Comparison of ENCODE assay signal across 22 cellular contexts in the genomic region with DNA sequence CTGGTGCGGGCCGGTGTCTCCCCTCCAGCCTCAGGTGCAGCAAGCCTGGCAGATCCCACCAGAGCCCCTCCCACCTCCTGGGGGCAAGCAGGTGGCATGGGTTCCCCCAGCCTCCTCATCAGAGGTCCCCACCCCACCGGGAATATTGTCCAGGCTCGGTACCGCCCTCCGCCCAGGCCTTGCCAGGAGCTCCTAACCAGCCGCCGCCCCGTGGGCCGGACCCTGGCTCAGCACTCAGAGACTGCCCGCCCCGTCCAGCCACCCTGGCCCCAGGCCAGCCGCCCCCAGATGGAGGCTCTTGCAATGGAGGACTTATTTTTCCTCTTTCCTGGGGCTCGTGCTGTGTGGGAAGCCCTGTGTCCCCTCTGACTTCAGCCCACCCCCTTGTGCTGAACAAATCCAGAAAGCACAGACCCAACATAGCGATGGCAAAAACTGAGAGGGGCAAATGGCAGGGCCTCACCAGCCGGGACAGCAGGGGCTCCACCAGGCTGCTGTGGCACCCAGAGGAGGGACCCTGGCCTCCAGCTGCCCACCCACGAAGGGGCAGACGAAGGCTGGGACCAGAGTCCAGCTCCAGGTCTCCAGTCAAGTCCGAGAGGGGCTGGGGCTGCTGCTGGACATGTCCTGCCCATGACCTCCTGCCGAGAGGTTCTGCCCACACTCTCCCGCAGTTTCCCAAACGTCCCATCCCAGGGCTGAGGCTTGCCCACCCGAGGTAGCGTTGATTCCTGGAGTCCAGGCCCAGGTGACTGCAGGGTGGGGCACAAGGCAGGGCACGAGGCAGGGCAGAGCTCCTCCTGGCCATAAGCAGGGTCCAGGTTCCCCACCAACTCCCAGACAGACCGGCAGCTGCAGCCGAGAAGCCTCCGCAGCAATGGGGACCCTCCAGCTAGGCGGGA. TPM values are rescaled to one million over a fixed set of nuclear protein-coding genes. Genes with fewer than 3 reads are reported as not detected.
DNase-seq lines count a peak whose midpoint lies in the region; ATAC-seq, FAIRE-seq and TF ChIP-seq lines count a peak whose summit lies in the region.
"Had no signal": no experiment of that assay in that cellular context is flagged by ENCODE, and none has a peak within 500 bp of the region (broad histone marks: within the 10 kb centered on the region; RNA-seq: fewer than 3 reads in every experiment).

No MANE protein-coding gene starts in this region.

- no peak overlapping the region for H3K4ac ChIP-seq in H1 (replicated peaks; ENCODE audit: insufficient read length, low read depth, low read length)

- peaks cover 2% of the 10 kb centered on the region for H3K79me1 ChIP-seq in H1 (ENCODE audit: low read depth, low read length)

- H3K4me1 Mint-ChIP-seq in stimulated activated naive CD8-positive, alpha-beta T cell treated with anti-CD3 and anti-CD28 coated beads, Interleukin-15, amount 100 ng/mL, for 72 hours, result peaks cover 9% of the 10 kb centered on the region
- no peaks in the 10 kb centered on the region for H3K4me1 Mint-ChIP-seq in MCF 10A (ENCODE audit: insufficient read depth, unreplicated experiment)
- H3K4me1 Mint-ChIP-seq: B cell had no signal

- H3K4me3 ChIP-seq in H1 (ENCODE audit: extremely low read depth in 1 of 4, insufficient read depth in 2 of 4, low read depth in 3 of 4, low read length in 4 of 4) (no peak overlapping the region), osteoblast (ENCODE audit: insufficient read depth, low read length) (no peak overlapping the region)
- H3K4me3 ChIP-seq: BLaER1, GM23248, HAP-1 had no signal

- H3K27ac ChIP-seq in H1 (ENCODE audit: low read depth, low read length) (no peak overlapping the region), osteoblast (ENCODE audit: low read depth, low read length) (no peak overlapping the region)
- H3K27ac ChIP-seq: 22Rv1, BLaER1, C4-2B, GM23248 had no signal

- peak overlapping the region; percentile 51; the same call in 1 of the 2 replicates for H4K8ac ChIP-seq in H1 (ENCODE audit: extremely low read depth, insufficient read depth, low read length)

- H2AFZ ChIP-seq in H1 (ENCODE audit: low read length) (no peak overlapping the region), osteoblast (ENCODE audit: low read length) (no peak overlapping the region)
- H2AFZ ChIP-seq: GM23248 had no signal

- H2BK20ac ChIP-seq in H1 (ENCODE audit: low read length), result no peak overlapping the region

- H3K9me3 ChIP-seq in H1 (ENCODE audit: insufficient read depth in 2 of 2, low read depth in 1 of 2, low read length in 1 of 2), result no peaks in the 10 kb centered on the region; a peak in 1 of 4 replicates
- H3K9me3 ChIP-seq in osteoblast (ENCODE audit: low read depth, low read length), result no peaks in the 10 kb centered on the region
- H3K9me3 ChIP-seq: BLaER1, Caco-2, HAP-1 had no signal

- H3K27me3 ChIP-seq in H1 (replicated peaks in 1 of 4; ENCODE audit: control insufficient read depth in 3 of 4, extremely low read depth in 1 of 4, insufficient read depth in 3 of 4, low read length in 3 of 4), result no peaks in the 10 kb centered on the region
- no peaks in the 10 kb centered on the region for H3K27me3 ChIP-seq in osteoblast (ENCODE audit: insufficient read depth, low read length)
- H3K27me3 ChIP-seq: BLaER1 had no signal

- no peak overlapping the region for H2BK12ac ChIP-seq in H1 (ENCODE audit: low read depth, low read length)

- H3K56ac ChIP-seq in H1 (replicated peaks; ENCODE audit: insufficient read length, low read depth, low read length), result no peak overlapping the region

- no peak for TF ChIP-seq POLR2A in H1 (IDR thresholded peaks at IDR 0.05; ENCODE audit: control extremely low read depth in 1 of 2, low read depth in 2 of 2, low read length in 2 of 2)

- CTCF ChIA-PET in H1 (lab: Charles Lee; ENCODE audit: partially characterized antibody), result interaction anchor here (0.7 to 5.6 kb wide), 6 partner anchors 12 to 1173 kb away, joined by 3 to 28 read pairs (median 4); no protein-coding TSS in a partner anchor
- CTCF ChIA-PET in MCF 10A (lab: Yijun Ruan, JAX), result interaction anchor here (0.6 to 1.0 kb wide), 2 partner anchors 16 to 164 kb away, joined by 3 to 6 read pairs; no protein-coding TSS in a partner anchor

- H3K36me3 ChIP-seq in H1 (ENCODE audit: control insufficient read depth in 2 of 4, insufficient read depth in 4 of 4, low read length in 3 of 4) (no peaks in the 10 kb centered on the region; a peak in 1 of 8 replicates), osteoblast (ENCODE audit: insufficient read depth, low read length) (no peaks in the 10 kb centered on the region)
- H3K36me3 ChIP-seq: HAP-1 had no signal

- H3K36me3 Mint-ChIP-seq in activated naive CD4-positive, alpha-beta T cell treated with anti-CD3 and anti-CD28 coated beads, Interleukin-2, amount 50 U/mL, for 72 hours, result no peaks in the 10 kb centered on the region
- H3K36me3 Mint-ChIP-seq in MCF 10A (ENCODE audit: insufficient read depth, unreplicated experiment), result no peaks in the 10 kb centered on the region
- H3K36me3 Mint-ChIP-seq: CD4-positive, CD25-positive, alpha-beta regulatory T cell; CD8-positive, alpha-beta T cell had no signal

- H3K9ac ChIP-seq in H1 (replicated peaks in 1 of 4; ENCODE audit: extremely low read depth in 1 of 4, low read depth in 3 of 4, low read length in 3 of 4), result no peak overlapping the region
- H3K9ac ChIP-seq: BLaER1, GM23248 had no signal

- FAIRE-seq in H1 (lab: Jason Lieb, UNC), result no peak
- FAIRE-seq: A204.1, G401.6, GM12892 had no signal

- H3K27ac Mint-ChIP-seq in stimulated activated naive CD8-positive, alpha-beta T cell treated with anti-CD3 and anti-CD28 coated beads, Interleukin-15, amount 100 ng/mL, for 72 hours, result no peak overlapping the region
- H3K27ac Mint-ChIP-seq in activated naive CD4-positive, alpha-beta T cell treated with anti-CD3 and anti-CD28 coated beads, Interleukin-2, amount 50 U/mL, for 72 hours, result no peak overlapping the region
- H3K27ac Mint-ChIP-seq in MCF 10A (ENCODE audit: low read depth, unreplicated experiment), result no peak overlapping the region
- H3K27ac Mint-ChIP-seq: B cell; CD4-positive, CD25-positive, alpha-beta regulatory T cell; CD8-positive, alpha-beta T cell had no signal

- no TSS peak for BruUV-seq in MCF 10A (replicated peaks; lab: Mats Ljungman, UMichigan)

- no peak overlapping the region for H3K23ac ChIP-seq in H1 (ENCODE audit: insufficient read length)

- H2BK5ac ChIP-seq in H1 (ENCODE audit: low read depth, low read length), result no peak overlapping the region; the same call in 1 of the 2 replicates

- peaks cover 8% of the 10 kb centered on the region; the same call in 1 of the 2 replicates for H3K23me2 ChIP-seq in H1 (ENCODE audit: low read depth, low read length)

- H3K79me2 ChIP-seq in H1 (ENCODE audit: control insufficient read depth in 1 of 2, insufficient read depth in 2 of 2, low read length in 2 of 2) (peaks cover 0 to 8% of the 10 kb centered on the region in 2 experiments; a peak in 3 of 4 replicates), osteoblast (ENCODE audit: insufficient read depth, low read length) (no peaks in the 10 kb centered on the region)

- H4K20me1 ChIP-seq in H1 (replicated peaks in 1 of 2; ENCODE audit: control insufficient read depth in 1 of 2, insufficient read depth in 2 of 2, low read length in 2 of 2), result peaks cover 0 to 5% of the 10 kb centered on the region in 2 experiments
- H4K20me1 ChIP-seq in osteoblast (ENCODE audit: insufficient read depth, low read length), result no peaks in the 10 kb centered on the region

- POLR2A ChIA-PET in H1 (lab: Charles Lee; ENCODE audit: partially characterized antibody) (interaction anchor here (1.3 kb wide), 1 partner anchor 11 kb away, joined by 4 read pairs; no protein-coding TSS in a partner anchor), MCF 10A (lab: Yijun Ruan, JAX) (no interaction called here)

- no peaks in the 10 kb centered on the region for H3K27me3 Mint-ChIP-seq in stimulated activated naive CD8-positive, alpha-beta T cell treated with anti-CD3 and anti-CD28 coated beads, Interleukin-15, amount 100 ng/mL, for 72 hours
- H3K27me3 Mint-ChIP-seq in MCF 10A (ENCODE audit: insufficient read depth, unreplicated experiment), result no peaks in the 10 kb centered on the region
- H3K27me3 Mint-ChIP-seq: B cell had no signal

- TF ChIP-seq EP300 in H1 (IDR thresholded peaks at IDR 0.05; ENCODE audit: borderline replicate concordance in 1 of 2, low read depth in 2 of 2, low read length in 2 of 2), result no peak

- H2AK5ac ChIP-seq in H1 (ENCODE audit: low read depth, low read length), result 0 out of 2 replicates have a peak overlapping the region, but pooled peaks have one; percentile 53

- intact Hi-C loops in MCF 10A (cut with micrococcal nuclease), result no loop called here

- no peak for DNase-seq in stimulated activated naive CD8-positive, alpha-beta T cell treated with anti-CD3 and anti-CD28 coated beads, Interleukin-15, amount 100 ng/mL, for 72 hours
- no peak for DNase-seq in stimulated activated naive CD8-positive, alpha-beta T cell treated with anti-CD3 and anti-CD28 coated beads, Interleukin-15, Interleukin-2, amounts not matched to agents 100 U/mL and 50 U/mL, for 24 hours
- DNase-seq in H1 (ENCODE audit: low read depth in 1 of 2, low spot score in 2 of 2), result no peak
- DNase-seq in osteoblast (ENCODE audit: insufficient read length, low spot score, missing footprints), result peak; percentile 86
- no peak for DNase-seq in activated naive CD4-positive, alpha-beta T cell treated with anti-CD3 and anti-CD28 coated beads, Interleukin-2, amount 50 U/mL, for 72 hours (ENCODE audit: low spot score in 2 of 2)
- DNase-seq in OCI-M1 (lab: John Stamatoyannopoulos, UW), result no peak
- no peak for DNase-seq in MCF 10A (ENCODE audit: unreplicated experiment)
- DNase-seq: Caco-2; CD4-positive, CD25-positive, alpha-beta regulatory T cell; CD8-positive, alpha-beta T cell; DMS153; DND-41; GM23248 had no signal

- no peak overlapping the region for H3K4me2 ChIP-seq in H1 (ENCODE audit: insufficient read depth in 1 of 2, low read depth in 2 of 2, low read length in 2 of 2)
- H3K4me2 ChIP-seq in osteoblast (ENCODE audit: insufficient read depth, low read length), result no peak overlapping the region

- no peak overlapping the region for H3K14ac ChIP-seq in H1 (ENCODE audit: insufficient read length)

- H2BK120ac ChIP-seq in H1 (replicated peaks; ENCODE audit: low read depth, low read length), result no peak overlapping the region

- H2BK15ac ChIP-seq in H1 (ENCODE audit: low read length), result no peak overlapping the region

- H3K4me1 ChIP-seq in H1 (replicated peaks in 1 of 4; ENCODE audit: control insufficient read depth in 3 of 4, insufficient read depth in 4 of 4, low read length in 3 of 4) (peaks cover 0 to 8% (median 6%) of the 10 kb centered on the region in 4 experiments; a peak in 5 of 7 replicates), osteoblast (ENCODE audit: insufficient read depth, low read length) (no peaks in the 10 kb centered on the region)
- H3K4me1 ChIP-seq: Caco-2, HAP-1 had no signal

- H3K9me3 Mint-ChIP-seq in stimulated activated naive CD8-positive, alpha-beta T cell treated with anti-CD3 and anti-CD28 coated beads, Interleukin-15, amount 100 ng/mL, for 72 hours, result no peaks in the 10 kb centered on the region
- H3K9me3 Mint-ChIP-seq in activated naive CD4-positive, alpha-beta T cell treated with anti-CD3 and anti-CD28 coated beads, Interleukin-2, amount 50 U/mL, for 72 hours, result no peaks in the 10 kb centered on the region
- H3K9me3 Mint-ChIP-seq in MCF 10A (ENCODE audit: unreplicated experiment), result no peaks in the 10 kb centered on the region
- H3K9me3 Mint-ChIP-seq: CD4-positive, CD25-positive, alpha-beta regulatory T cell; CD8-positive, alpha-beta T cell had no signal

- TF ChIP-seq CTCF in H1 (IDR thresholded peaks at IDR 0.05; ENCODE audit: control extremely low read depth in 1 of 3, insufficient read depth in 1 of 3, low read depth in 1 of 3, low read length in 3 of 3), result no peak
- no peak for TF ChIP-seq CTCF in osteoblast (IDR thresholded peaks at IDR 0.05; ENCODE audit: extremely low read depth, low read depth, low read length)
- no peak for TF ChIP-seq CTCF in MCF 10A (IDR thresholded peaks at IDR 0.05; ENCODE audit: unreplicated experiment)

- peak; percentile 4 for ATAC-seq in stimulated activated naive CD8-positive, alpha-beta T cell treated with anti-CD3 and anti-CD28 coated beads, Interleukin-15, amount 100 ng/mL, for 72 hours
- ATAC-seq in stimulated activated naive CD8-positive, alpha-beta T cell treated with anti-CD3 and anti-CD28 coated beads, Interleukin-15, Interleukin-2, amounts not matched to agents 100 U/mL and 50 U/mL, for 24 hours, result no peak
- no peak for ATAC-seq in activated naive CD4-positive, alpha-beta T cell treated with anti-CD3 and anti-CD28 coated beads, Interleukin-2, amount 50 U/mL, for 72 hours
- ATAC-seq: CD8-positive, alpha-beta T cell had no signal

- no peak overlapping the region for H4K5ac ChIP-seq in H1 (ENCODE audit: insufficient read length, low read depth, low read length)

- WGBS in H1 (ENCODE audit: extremely low coverage in 1 of 2, insufficient coverage in 1 of 2, insufficient read length in 1 of 2, insufficient replicate concordance in 2 of 2, low coverage in 1 of 2, low lambda C conversion rate in 2 of 2, missing lambda C conversion rate in 1 of 2), 2 experiments, result 96% methylated on average over 18 of the region's 29 CpGs; no CpG with 5 or more reads in 1 of the 2 experiments

- H3K18ac ChIP-seq in H1 (ENCODE audit: extremely low read depth, low read length), result no peak overlapping the region; the same call in 1 of the 2 replicates

- H3K4me3 Mint-ChIP-seq in stimulated activated naive CD8-positive, alpha-beta T cell treated with anti-CD3 and anti-CD28 coated beads, Interleukin-15, amount 100 ng/mL, for 72 hours, result no peak overlapping the region
- H3K4me3 Mint-ChIP-seq in MCF 10A (ENCODE audit: unreplicated experiment), result no peak overlapping the region
- H3K4me3 Mint-ChIP-seq: B cell; CD4-positive, CD25-positive, alpha-beta regulatory T cell; CD8-positive, alpha-beta T cell had no signal

- no peak overlapping the region for H4K91ac ChIP-seq in H1 (replicated peaks; ENCODE audit: insufficient read length, low read length)

- no peak for TF ChIP-seq RAD21 in H1 (IDR thresholded peaks at IDR 0.05 in 1 of 2, conservative IDR thresholded peaks at IDR 0.05 in 1 of 2; ENCODE audit: low read depth in 2 of 2, low read length in 2 of 2)

RNA-seq across cellular contexts. Expression of gene MEGF6, which starts 7.5 kb away (rescaled TPM):
- 13.2 and 14.8 TPM in 2 replicates for total RNA-seq in H1 (2021; fragmentation: NEBNext Ultra II Directional; extraction: Animal tissue kit (Norgen Biotek cat#: 25700))
- polyA plus RNA-seq in H1 (2011; rRNA removed), result 4.1 and 9.5 TPM in 2 replicates
- 7.8 TPM for polyA plus RNA-seq in H1 (2011; cell fraction: cytosol; rRNA removed)
- 88.4 TPM for polyA plus RNA-seq in H1 (2011; cell fraction: nucleus; rRNA removed)
- polyA plus RNA-seq in H1 (2012, experiment 1 of 2), result 7.4 to 14.6 TPM (median 10.8 TPM) in 4 replicates
- polyA plus RNA-seq in H1 (2012, experiment 2 of 2), result 1.4 TPM
- polyA plus RNA-seq in H1 (2013, experiment 1 of 2), result 4.9 TPM
- polyA plus RNA-seq in H1 (2013, experiment 2 of 2), result 4.4 TPM
- polyA minus RNA-seq in H1 (2011; rRNA and poly(A)+ RNA removed), result 1.7 and 3.0 TPM in 2 replicates
- polyA minus RNA-seq in H1 (2011; cell fraction: cytosol; rRNA and poly(A)+ RNA removed), result 9.0 TPM
- polyA minus RNA-seq in H1 (2011; cell fraction: nucleus; rRNA and poly(A)+ RNA removed), result 24.4 TPM
- total RNA-seq in osteoblast (61.9 and 85.4 TPM in 2 replicates), MCF 10A (2022) (12.9 and 14.3 TPM in 2 replicates)
- total RNA-seq in activated naive CD4-positive, alpha-beta T cell treated with anti-CD3 and anti-CD28 coated beads, Interleukin-2, amount 50 U/mL, for 72 hours, result 1 to 10 TPM; 4.6 to 7.6 TPM

RNA-seq across cellular contexts. Expression of gene TPRG1L, which starts 21.0 kb away (rescaled TPM):
- 21.7 and 22.2 TPM in 2 replicates for total RNA-seq in H1 (2021; fragmentation: NEBNext Ultra II Directional; extraction: Animal tissue kit (Norgen Biotek cat#: 25700))
- 19.8 and 22.3 TPM in 2 replicates for polyA plus RNA-seq in H1 (2011; rRNA removed)
- polyA plus RNA-seq in H1 (2011; cell fraction: cytosol; rRNA removed), result 21.1 TPM
- 10.8 TPM for polyA plus RNA-seq in H1 (2011; cell fraction: nucleus; rRNA removed)
- 17.4 to 21.5 TPM (median 21.1 TPM) in 4 replicates for polyA plus RNA-seq in H1 (2012, experiment 1 of 2)
- 23.7 TPM for polyA plus RNA-seq in H1 (2012, experiment 2 of 2)
- polyA plus RNA-seq in H1 (2013, experiment 1 of 2), result 13.6 TPM
- 13.7 TPM for polyA plus RNA-seq in H1 (2013, experiment 2 of 2)
- polyA minus RNA-seq in H1 (2011; rRNA and poly(A)+ RNA removed), result 15.2 and 19.2 TPM in 2 replicates
- polyA minus RNA-seq in H1 (2011; cell fraction: cytosol; rRNA and poly(A)+ RNA removed), result 15.5 TPM
- polyA minus RNA-seq in H1 (2011; cell fraction: nucleus; rRNA and poly(A)+ RNA removed), result 6.6 TPM
- total RNA-seq in osteoblast (30.9 and 35.8 TPM in 2 replicates), MCF 10A (2022) (21.9 and 29.7 TPM in 2 replicates)
- total RNA-seq in activated naive CD4-positive, alpha-beta T cell treated with anti-CD3 and anti-CD28 coated beads, Interleukin-2, amount 50 U/mL, for 72 hours, result 1 to 10 TPM; 6.0 to 10.0 TPM

RNA-seq across cellular contexts. Expression of gene WRAP73, which starts 46.1 kb away (rescaled TPM):
- 29.7 and 30.3 TPM in 2 replicates for total RNA-seq in H1 (2021; fragmentation: NEBNext Ultra II Directional; extraction: Animal tissue kit (Norgen Biotek cat#: 25700))
- polyA plus RNA-seq in H1 (2011; rRNA removed), result 50.7 and 66.4 TPM in 2 replicates
- 54.2 TPM for polyA plus RNA-seq in H1 (2011; cell fraction: cytosol; rRNA removed)
- polyA plus RNA-seq in H1 (2011; cell fraction: nucleus; rRNA removed), result 183 TPM
- 29.1 to 37.1 TPM (median 32.3 TPM) in 4 replicates for polyA plus RNA-seq in H1 (2012, experiment 1 of 2)
- polyA plus RNA-seq in H1 (2012, experiment 2 of 2), result 26.5 TPM
- 23.2 TPM for polyA plus RNA-seq in H1 (2013, experiment 1 of 2)
- 21.4 TPM for polyA plus RNA-seq in H1 (2013, experiment 2 of 2)
- polyA minus RNA-seq in H1 (2011; rRNA and poly(A)+ RNA removed), result 32.3 and 34.3 TPM in 2 replicates
- polyA minus RNA-seq in H1 (2011; cell fraction: cytosol; rRNA and poly(A)+ RNA removed), result 25.3 TPM
- polyA minus RNA-seq in H1 (2011; cell fraction: nucleus; rRNA and poly(A)+ RNA removed), result 44.8 TPM
- total RNA-seq in osteoblast (9.8 and 12.4 TPM in 2 replicates), MCF 10A (2022) (25.3 and 29.8 TPM in 2 replicates)
- 10 to 100 TPM; 26.5 to 38.6 TPM for total RNA-seq in activated naive CD4-positive, alpha-beta T cell treated with anti-CD3 and anti-CD28 coated beads, Interleukin-2, amount 50 U/mL, for 72 hours

RNA-seq across cellular contexts. Expression of gene TP73, which starts 48.5 kb away (rescaled TPM):
- 2.9 and 3.1 TPM in 2 replicates for total RNA-seq in H1 (2021; fragmentation: NEBNext Ultra II Directional; extraction: Animal tissue kit (Norgen Biotek cat#: 25700))
- 2.6 and 4.2 TPM in 2 replicates for polyA plus RNA-seq in H1 (2011; rRNA removed)
- polyA plus RNA-seq in H1 (2011; cell fraction: cytosol; rRNA removed), result 1.3 TPM
- polyA plus RNA-seq in H1 (2011; cell fraction: nucleus; rRNA removed), result 8.4 TPM
- polyA plus RNA-seq in H1 (2012, experiment 1 of 2), result 1.2 to 3.8 TPM (median 2.8 TPM) in 4 replicates
- polyA plus RNA-seq in H1 (2012, experiment 2 of 2), result 1.3 TPM
- polyA plus RNA-seq in H1 (2013, experiment 1 of 2), result 2.1 TPM
- 2.3 TPM for polyA plus RNA-seq in H1 (2013, experiment 2 of 2)
- 1.9 and 3.5 TPM in 2 replicates for polyA minus RNA-seq in H1 (2011; rRNA and poly(A)+ RNA removed)
- 3.4 TPM for polyA minus RNA-seq in H1 (2011; cell fraction: cytosol; rRNA and poly(A)+ RNA removed)
- polyA minus RNA-seq in H1 (2011; cell fraction: nucleus; rRNA and poly(A)+ RNA removed), result 6.7 TPM
- total RNA-seq in osteoblast (not detected in 2 replicates), MCF 10A (2022) (0.37 and 0.82 TPM in 2 replicates)
- under 1 TPM; 0.30 to 0.39 TPM for total RNA-seq in activated naive CD4-positive, alpha-beta T cell treated with anti-CD3 and anti-CD28 coated beads, Interleukin-2, amount 50 U/mL, for 72 hours
- total RNA-seq: CD4-positive, CD25-positive, alpha-beta regulatory T cell; CD8-positive, alpha-beta T cell; GM23248 had no signal
- polyA plus RNA-seq: AG04450, GM23248 had no signal
